29 cellular contexts compared by ENCODE assay signal in genomic region chr13:95231393-95231792, GRCh38.
"Had no signal": no experiment of that assay in that cellular context is flagged by ENCODE, and none has a peak within 500 bp of the region (broad histone marks: within the 10 kb centered on the region; RNA-seq: fewer than 3 reads in every experiment).

No MANE protein-coding gene starts in this region.

- H3K27ac ChIP-seq: SJCRH30, SK-N-MC, WERI-Rb-1 had no signal

- H3K4me1 Mint-ChIP-seq: brain had no signal

- DNase-seq: activated CD4-positive, alpha-beta memory T cell treated with anti-CD3 and anti-CD28 coated beads, Interleukin-2, amount 10 ng/mL, durations not matched to agents 7 days and 5 days; activated CD4-positive, alpha-beta T cell treated with anti-CD3 and anti-CD28 coated beads for 1 hour; activated CD4-positive, alpha-beta T cell treated with anti-CD3 and anti-CD28 coated beads for 48 hours; activated CD4-positive, CD25-positive, alpha-beta regulatory T cell; activated CD8-positive, alpha-beta memory T cell treated with anti-CD3 and anti-CD28 coated beads for 24 hours; activated CD8-positive, alpha-beta memory T cell treated with anti-CD3 and anti-CD28 coated beads, Interleukin-2, amount 10 ng/mL, durations not matched to agents 7 days and 5 days; activated CD8-positive, alpha-beta memory T cell treated with anti-CD3 and anti-CD28 coated beads, Interleukin-2, amount 50 U/mL, for 48 hours; activated effector memory CD4-positive, alpha-beta T cell treated with Interleukin-2 at 50 U/mL for 16 hours; activated naive CD4-positive, alpha-beta T cell treated with anti-CD3 and anti-CD28 coated beads, Interleukin-2, amount 10 ng/mL, durations not matched to agents 7 days and 5 days; activated naive CD8-positive, alpha-beta T cell treated with anti-CD3 and anti-CD28 coated beads, Interleukin-2, amount 50 U/mL, for 24 hours; activated T-cell treated with anti-CD3 and anti-CD28 coated beads, Interleukin-2, amount 50 U/mL, for 48 hours; anterior cingulate cortex; central memory CD4-positive, alpha-beta T cell; Karpas-422; MG63; NCI-H1048; NCI-H1436 treated with DMSO at 0.1 percent for 48 hours; NCI-H1694 treated with DMSO at 0.1 percent for 48 hours; NCI-H2029; NCI-H345; NCI-H524 treated with DMSO at 0.1 percent for 48 hours; SHP77; SJCRH30; T1000; WERI-Rb-1 had no signal

- H3K9me3 Mint-ChIP-seq: activated CD4-positive, alpha-beta memory T cell treated with anti-CD3 and anti-CD28 coated beads, Interleukin-2, amount 10 ng/mL, durations not matched to agents 7 days and 5 days; activated naive CD4-positive, alpha-beta T cell treated with anti-CD3 and anti-CD28 coated beads, Interleukin-2, amount 10 ng/mL, durations not matched to agents 7 days and 5 days; activated naive CD8-positive, alpha-beta T cell treated with anti-CD3 and anti-CD28 coated beads, Interleukin-2, amount 50 U/mL, for 24 hours; brain had no signal

- H3K27ac Mint-ChIP-seq: activated CD4-positive, alpha-beta memory T cell treated with anti-CD3 and anti-CD28 coated beads, Interleukin-2, amount 10 ng/mL, durations not matched to agents 7 days and 5 days; activated CD8-positive, alpha-beta memory T cell treated with anti-CD3 and anti-CD28 coated beads, Interleukin-2, amount 10 ng/mL, durations not matched to agents 7 days and 5 days; activated naive CD4-positive, alpha-beta T cell treated with anti-CD3 and anti-CD28 coated beads, Interleukin-2, amount 10 ng/mL, durations not matched to agents 7 days and 5 days; activated naive CD8-positive, alpha-beta T cell; activated naive CD8-positive, alpha-beta T cell treated with anti-CD3 and anti-CD28 coated beads, Interleukin-2, amount 50 U/mL, for 24 hours; brain had no signal

- H3K9me3 ChIP-seq: MG63, SJCRH30 had no signal

- H3K27me3 Mint-ChIP-seq: activated CD4-positive, alpha-beta memory T cell treated with anti-CD3 and anti-CD28 coated beads, Interleukin-2, amount 10 ng/mL, durations not matched to agents 7 days and 5 days; activated CD8-positive, alpha-beta memory T cell treated with anti-CD3 and anti-CD28 coated beads, Interleukin-2, amount 10 ng/mL, durations not matched to agents 7 days and 5 days; activated naive CD4-positive, alpha-beta T cell treated with anti-CD3 and anti-CD28 coated beads, Interleukin-2, amount 10 ng/mL, durations not matched to agents 7 days and 5 days; activated naive CD8-positive, alpha-beta T cell; activated naive CD8-positive, alpha-beta T cell treated with anti-CD3 and anti-CD28 coated beads, Interleukin-2, amount 50 U/mL, for 24 hours; brain had no signal

- H3K36me3 Mint-ChIP-seq: activated naive CD4-positive, alpha-beta T cell treated with anti-CD3 and anti-CD28 coated beads, Interleukin-2, amount 10 ng/mL, durations not matched to agents 7 days and 5 days; brain had no signal

- H3K4me3 Mint-ChIP-seq: activated CD4-positive, alpha-beta memory T cell treated with anti-CD3 and anti-CD28 coated beads, Interleukin-2, amount 10 ng/mL, durations not matched to agents 7 days and 5 days; activated CD8-positive, alpha-beta memory T cell treated with anti-CD3 and anti-CD28 coated beads, Interleukin-2, amount 10 ng/mL, durations not matched to agents 7 days and 5 days; activated naive CD4-positive, alpha-beta T cell treated with anti-CD3 and anti-CD28 coated beads, Interleukin-2, amount 10 ng/mL, durations not matched to agents 7 days and 5 days; activated naive CD8-positive, alpha-beta T cell; activated naive CD8-positive, alpha-beta T cell treated with anti-CD3 and anti-CD28 coated beads, Interleukin-2, amount 50 U/mL, for 24 hours; brain had no signal

- ATAC-seq: activated CD8-positive, alpha-beta memory T cell treated with anti-CD3 and anti-CD28 coated beads, Interleukin-2, amount 10 ng/mL, durations not matched to agents 7 days and 5 days; activated naive CD8-positive, alpha-beta T cell treated with anti-CD3 and anti-CD28 coated beads, Interleukin-2, amount 50 U/mL, for 24 hours; Panc1 had no signal

- H3K4me3 ChIP-seq: MG63, SJCRH30, SK-N-MC had no signal

- H3K27me3 ChIP-seq: MG63, SJCRH30 had no signal

- H3K4me1 ChIP-seq: SJCRH30 had no signal
